9 cellular contexts compared by ENCODE assay signal in genomic region chrX:12984629-12985303, GRCh38. TPM values are rescaled to one million over a fixed set of nuclear protein-coding genes. Genes with fewer than 3 reads are reported as not detected.
A peak's percentile ranks its signal among the peaks of the same experiment; 100 is the strongest.
DNase-seq lines count a peak whose midpoint lies in the region; ATAC-seq and TF ChIP-seq lines count a peak whose summit lies in the region.
"Had no signal": no experiment of that assay in that cellular context is flagged by ENCODE, and none has a peak within 500 bp of the region (broad histone marks: within the 10 kb centered on the region; RNA-seq: fewer than 3 reads in every experiment).

No MANE protein-coding gene starts in this region.

- TF ChIP-seq CTCF in activated B cell treated with CpG ODN at 0.5 μM for 24 hours (IDR thresholded peaks at IDR 0.05) (no peak), fibroblast of mammary gland (conservative IDR thresholded peaks at IDR 0.05; ENCODE audit: control insufficient read depth, insufficient read depth, low read depth, low read length) (no peak)

- intact Hi-C loops in activated B cell treated with CpG ODN at 0.5 μM for 24 hours (cut with micrococcal nuclease), result loop anchor here (1.0 to 5.0 kb wide), 2 partner anchors 16 to 32 kb away; no protein-coding TSS in a partner anchor

- no peak overlapping the region for H3K4me3 ChIP-seq in Jurkat, Clone E6-1 (ENCODE audit: low read length)
- H3K4me3 ChIP-seq in fibroblast of mammary gland (ENCODE audit: control insufficient read depth, low read depth, low read length), result no peak overlapping the region

- CTCF ChIA-PET in activated B cell treated with CpG ODN at 0.5 μM for 24 hours (lab: Charles Lee), result interaction anchor here (1.4 to 2.9 kb wide), 3 partner anchors 14 to 107 kb away, joined by 4 to 13 read pairs (median 10); no protein-coding TSS in a partner anchor

- no peaks in the 10 kb centered on the region for H3K27me3 Mint-ChIP-seq in activated B cell treated with CpG ODN at 0.5 μM for 24 hours

- peak overlapping the region; percentile 53 for H3K4me3 Mint-ChIP-seq in activated B cell treated with CpG ODN at 0.5 μM for 24 hours

- H3K36me3 Mint-ChIP-seq in activated B cell treated with CpG ODN at 0.5 μM for 24 hours (ENCODE audit: low read depth), result no peaks in the 10 kb centered on the region

- peaks cover 62% of the 10 kb centered on the region for H3K4me1 Mint-ChIP-seq in activated B cell treated with CpG ODN at 0.5 μM for 24 hours

- peak; percentile 63 for DNase-seq in Jurkat, Clone E6-1 (ENCODE audit: low read depth, low spot score)
- no peak for DNase-seq in activated B cell treated with CpG ODN at 0.5 μM for 24 hours
- DNase-seq in fibroblast of mammary gland (ENCODE audit: low read depth), result peak; percentile 81
- DNase-seq in HuH-7.5 (ENCODE audit: low spot score), result no peak
- no peak for DNase-seq in NCI-H187 (lab: John Stamatoyannopoulos, UW)
- DNase-seq in occipital lobe (lab: John Stamatoyannopoulos, UW), result no peak

- ATAC-seq in GM18499 (IDR thresholded peaks at IDR 0.05; ENCODE audit: insufficient read depth, unreplicated experiment) (peak; percentile 53), GM21717 (IDR thresholded peaks at IDR 0.05; ENCODE audit: unreplicated experiment) (peak; percentile 71), activated B cell treated with CpG ODN at 0.5 μM for 24 hours (ENCODE audit: low read depth) (peak; percentile 79)

- POLR2A ChIA-PET in activated B cell treated with CpG ODN at 0.5 μM for 24 hours (lab: Charles Lee), result interaction anchor here (0.6 to 30.2 kb wide), 8 partner anchors 4 to 704 kb away, joined by 3 to 836 read pairs (median 4); partner anchors contain the start of gene TMSB4X

- peak overlapping the region; percentile 91 for H3K27ac Mint-ChIP-seq in activated B cell treated with CpG ODN at 0.5 μM for 24 hours

- no peaks in the 10 kb centered on the region for H3K9me3 Mint-ChIP-seq in activated B cell treated with CpG ODN at 0.5 μM for 24 hours

RNA-seq across cellular contexts. Expression of gene TMSB4X, which starts 9.9 kb away (rescaled TPM):
- 7,566 TPM for polyA plus RNA-seq in Jurkat, Clone E6-1 (2012; ENCODE audit: insufficient read depth, insufficient read length)
- total RNA-seq in activated B cell treated with CpG ODN at 0.5 μM for 24 hours (5,922 and 6,273 TPM in 2 replicates), occipital lobe (4,817 TPM)

RNA-seq across cellular contexts. Expression of gene FAM9C, which starts 59.7 kb away (rescaled TPM):
- polyA plus RNA-seq in Jurkat, Clone E6-1 (2012; ENCODE audit: insufficient read depth, insufficient read length), result not detected
- total RNA-seq in activated B cell treated with CpG ODN at 0.5 μM for 24 hours, result not detected in 2 replicates
- 0.31 TPM for total RNA-seq in occipital lobe
- total RNA-seq: mononuclear cell had no signal

Comparison
In these comparisons a context has a peak if more than half of its experiments do, and no peak if none do; other contexts are left out.
1. DNase-seq: peak in Jurkat, Clone E6-1 (single experiment) and fibroblast of mammary gland (single experiment); none in activated B cell treated with CpG ODN at 0.5 μM for 24 hours (single experiment), HuH-7.5 (single experiment), NCI-H187 (0 of 2) and occipital lobe (single experiment).
2. Peak in every context shown above with its lines, with median percentiles within 50 percentile points of each other: ATAC-seq.